Comparison of ENCODE assay signal across 24 cellular contexts in genomic region chr4:26260571-26260970, GRCh38.
DNase-seq lines count a peak whose midpoint lies in the region; ATAC-seq, FAIRE-seq and TF ChIP-seq lines count a peak whose summit lies in the region.
"Had no signal": no experiment of that assay in that cellular context is flagged by ENCODE, and none has a peak within 500 bp of the region (broad histone marks: within the 10 kb centered on the region; RNA-seq: fewer than 3 reads in every experiment).

No MANE protein-coding gene starts in this region.

- H3K36me3 ChIP-seq in HepG2 (replicated peaks in 1 of 2; ENCODE audit: control insufficient read depth in 1 of 2, insufficient read depth in 2 of 2, low read length in 2 of 2) = no peaks in the 10 kb centered on the region
- no peaks in the 10 kb centered on the region for H3K36me3 ChIP-seq in right lobe of liver
- H3K36me3 ChIP-seq in OCI-LY3 (replicated peaks; ENCODE audit: low read depth, low read length) = no peaks in the 10 kb centered on the region

- TF ChIP-seq RAD21 in HepG2 (CRISPR knock-in tag; IDR thresholded peaks at IDR 0.05) = no peak

- FAIRE-seq in HepG2 (lab: Jason Lieb, UNC) = no peak
- FAIRE-seq: GM12891, GM19239 had no signal

- no peak overlapping the region for H3K27ac ChIP-seq in HepG2 (ENCODE audit: extremely low read length, insufficient read depth, low read length)
- no peak overlapping the region for H3K27ac ChIP-seq in right lobe of liver
- H3K27ac ChIP-seq in OCI-LY3 (ENCODE audit: low read length) = no peak overlapping the region
- H3K27ac ChIP-seq: GM23248, HL-60 had no signal

- H3K4me3 Mint-ChIP-seq in dendritic cell treated with granulocyte-macrophage colony-stimulating factor and Interleukin-4, amounts not matched to agents 40 ng/mL and 50 ng/mL, for 4 days = no peak overlapping the region
- H3K4me3 Mint-ChIP-seq: B cell; CD4-positive, CD25-positive, alpha-beta regulatory T cell; CD8-positive, alpha-beta memory T cell; HFFc6 had no signal

- TF ChIP-seq EP300 in HepG2 (IDR thresholded peaks at IDR 0.05; ENCODE audit: low read depth in 2 of 2, low read length in 2 of 2) = no peak
- TF ChIP-seq EP300 in HepG2 (CRISPR knock-in tag; IDR thresholded peaks at IDR 0.05; ENCODE audit: borderline replicate concordance) = no peak

- H3K4me3 ChIP-seq in HepG2 (replicated peaks in 1 of 3; ENCODE audit: insufficient read depth in 1 of 3, low read depth in 2 of 3, low read length in 3 of 3) = no peak overlapping the region
- H3K4me3 ChIP-seq in right lobe of liver = no peak overlapping the region
- no peak overlapping the region for H3K4me3 ChIP-seq in OCI-LY3 (ENCODE audit: low read length)
- H3K4me3 ChIP-seq: BLaER1 treated with 17β-estradiol and CSF1 and Interleukin-3, amounts not matched to agents 10 nM and 100 nM; GM23248 had no signal

- H2AFZ ChIP-seq in HepG2 (ENCODE audit: low read length) (no peak overlapping the region), OCI-LY3 (ENCODE audit: low read depth, low read length) (no peak overlapping the region)
- H2AFZ ChIP-seq: GM23248 had no signal

- H3K27me3 ChIP-seq in HepG2 (ENCODE audit: control insufficient read depth in 1 of 2, insufficient read depth in 2 of 2, low read length in 2 of 2) = no peaks in the 10 kb centered on the region
- H3K27me3 ChIP-seq in right lobe of liver = no peaks in the 10 kb centered on the region
- H3K27me3 ChIP-seq in OCI-LY3 (ENCODE audit: low read depth, low read length) = no peaks in the 10 kb centered on the region
- H3K27me3 ChIP-seq: BLaER1 treated with 17β-estradiol and CSF1 and Interleukin-3, amounts not matched to agents 10 nM and 100 nM had no signal

- peaks cover 71% of the 10 kb centered on the region for H3K4me1 Mint-ChIP-seq in dendritic cell treated with granulocyte-macrophage colony-stimulating factor and Interleukin-4, amounts not matched to agents 40 ng/mL and 50 ng/mL, for 4 days (ENCODE audit: low read depth)
- H3K4me1 Mint-ChIP-seq: B cell; CD8-positive, alpha-beta memory T cell had no signal

- H3K9me3 ChIP-seq in HepG2 (ENCODE audit: low read length) = no peaks in the 10 kb centered on the region
- H3K9me3 ChIP-seq in right lobe of liver = no peaks in the 10 kb centered on the region
- H3K9me3 ChIP-seq in OCI-LY3 (ENCODE audit: insufficient read depth, low read length) = no peaks in the 10 kb centered on the region; the same call in 1 of the 2 replicates

- H3K4me1 ChIP-seq in HepG2 (ENCODE audit: insufficient read depth, low read length) = no peaks in the 10 kb centered on the region
- H3K4me1 ChIP-seq in right lobe of liver = no peaks in the 10 kb centered on the region
- H3K4me1 ChIP-seq in OCI-LY3 (ENCODE audit: low read length) = peaks cover 53% of the 10 kb centered on the region

- no TSS peak for BruUV-seq in HepG2 (replicated peaks; lab: Mats Ljungman, UMichigan)

- WGBS in HepG2 (ENCODE audit: low lambda C conversion rate) = 11% methylated on average over 2 of the region's 2 CpGs
- 83% methylated on average over 2 of the region's 2 CpGs for WGBS in right lobe of liver (ENCODE audit: insufficient coverage, low coverage, low lambda C conversion rate, missing lambda C conversion rate)

- no peak for ATAC-seq in HepG2
- ATAC-seq in right lobe of liver = no peak
- ATAC-seq: HCT116 had no signal

- no peak overlapping the region for H3K9ac ChIP-seq in HepG2 (ENCODE audit: insufficient read depth, low read depth, low read length)
- H3K9ac ChIP-seq in OCI-LY3 (ENCODE audit: low read length) = no peak overlapping the region
- H3K9ac ChIP-seq: BLaER1 treated with 17β-estradiol and CSF1 and Interleukin-3, amounts not matched to agents 10 nM and 100 nM; GM23248 had no signal

- TF ChIP-seq POLR2A in HepG2 (IDR thresholded peaks at IDR 0.05; ENCODE audit: insufficient read depth in 1 of 2, low read depth in 2 of 2, low read length in 2 of 2) = no peak
- no peak for TF ChIP-seq POLR2A in right lobe of liver (IDR thresholded peaks at IDR 0.05)

- CTCF ChIA-PET in HepG2 (lab: Yijun Ruan, JAX; ENCODE audit: low intra/inter-chr PET ratio, low total read pairs) = no interaction called here

- DNase-seq in HepG2 (ENCODE audit: low spot score) (no peak), right lobe of liver (no peak), NCI-H128 (lab: John Stamatoyannopoulos, UW; ENCODE audit: unreplicated experiment) (no peak), NCI-H1436 treated with DMSO at 0.1 percent for 48 hours (lab: John Stamatoyannopoulos, UW) (no peak), middle frontal gyrus (ENCODE audit: extremely low spot score, low spot score) (no peak)
- DNase-seq: 8988T; CD4-positive, CD25-positive, alpha-beta regulatory T cell; CD8-positive, alpha-beta memory T cell; COR-L47; DMS 273 treated with DMSO at 0.1 percent for 48 hours; DMS53; DND-41; EL; GM23248; H7; HFFc6 had no signal

- no peaks in the 10 kb centered on the region for H3K27me3 Mint-ChIP-seq in dendritic cell treated with granulocyte-macrophage colony-stimulating factor and Interleukin-4, amounts not matched to agents 40 ng/mL and 50 ng/mL, for 4 days

- no peaks in the 10 kb centered on the region for H3K9me3 Mint-ChIP-seq in dendritic cell treated with granulocyte-macrophage colony-stimulating factor and Interleukin-4, amounts not matched to agents 40 ng/mL and 50 ng/mL, for 4 days
- H3K9me3 Mint-ChIP-seq: CD8-positive, alpha-beta memory T cell had no signal

- H3K79me2 ChIP-seq in HepG2 (ENCODE audit: insufficient read depth, low read length) (no peaks in the 10 kb centered on the region), OCI-LY3 (ENCODE audit: low read length) (no peaks in the 10 kb centered on the region)

- peak overlapping the region; percentile 57 for H3K27ac Mint-ChIP-seq in dendritic cell treated with granulocyte-macrophage colony-stimulating factor and Interleukin-4, amounts not matched to agents 40 ng/mL and 50 ng/mL, for 4 days
- H3K27ac Mint-ChIP-seq: B cell; CD4-positive, CD25-positive, alpha-beta regulatory T cell; CD8-positive, alpha-beta memory T cell; HFFc6 had no signal

- intact Hi-C loops in HepG2 (cut with micrococcal nuclease; ENCODE audit: unreplicated experiment) = no loop called here
- intact Hi-C loops in right lobe of liver (cut with DNase I) = no loop called here
- intact Hi-C loops in dendritic cell treated with granulocyte-macrophage colony-stimulating factor and Interleukin-4, amounts not matched to agents 40 ng/mL and 50 ng/mL, for 4 days (cut with micrococcal nuclease) = loop anchor here (5.0 kb wide), 3 partner anchors 43 to 183 kb away; no protein-coding TSS in a partner anchor

- H3K36me3 Mint-ChIP-seq in dendritic cell treated with granulocyte-macrophage colony-stimulating factor and Interleukin-4, amounts not matched to agents 40 ng/mL and 50 ng/mL, for 4 days (ENCODE audit: low read depth) = peaks cover 16% of the 10 kb centered on the region
- H3K36me3 Mint-ChIP-seq: CD4-positive, CD25-positive, alpha-beta regulatory T cell; CD8-positive, alpha-beta memory T cell had no signal

- in situ Hi-C loops in HepG2 (cut with HindIII; ENCODE audit: extremely low pct_ligation_motif_present, low pct_unique_long_range_greater_than_20kb) = no loop called here

- H3K4me2 ChIP-seq in HepG2 (ENCODE audit: low read depth, low read length) (no peak overlapping the region), OCI-LY3 (ENCODE audit: low read length) (0 out of 2 replicates have a peak overlapping the region, but pooled peaks have one; percentile 31)

- POLR2A ChIA-PET in HepG2 (lab: Yijun Ruan, JAX) = no interaction called here

- H4K20me1 ChIP-seq in HepG2 (ENCODE audit: insufficient read depth, low read length) (no peaks in the 10 kb centered on the region), OCI-LY3 (ENCODE audit: insufficient read depth, low read length) (no peaks in the 10 kb centered on the region)

- no peak for TF ChIP-seq CTCF in HepG2 (CRISPR knock-in tag; IDR thresholded peaks at IDR 0.05)
- no peak for TF ChIP-seq CTCF in right lobe of liver (IDR thresholded peaks at IDR 0.05)
- no peak for TF ChIP-seq CTCF in OCI-LY3 (IDR thresholded peaks at IDR 0.05; ENCODE audit: low read depth, low read length)

TF ChIP-seq in HepG2, 621 proteins besides CTCF, POLR2A, EP300 and RAD21:
- TF ChIP-seq MAFK (conservative IDR thresholded peaks at IDR 0.05 in 1 of 2, IDR thresholded peaks at IDR 0.05 in 1 of 2; ENCODE audit: low read length in 2 of 2) (peak; percentile 79 to 83), MAFF (IDR thresholded peaks at IDR 0.05; ENCODE audit: low read depth, low read length) (peak; percentile 74), NBN (conservative IDR thresholded peaks at IDR 0.05) (no peak)
